Comparison of ENCODE assay signal across 11 cellular contexts in the genomic region with DNA sequence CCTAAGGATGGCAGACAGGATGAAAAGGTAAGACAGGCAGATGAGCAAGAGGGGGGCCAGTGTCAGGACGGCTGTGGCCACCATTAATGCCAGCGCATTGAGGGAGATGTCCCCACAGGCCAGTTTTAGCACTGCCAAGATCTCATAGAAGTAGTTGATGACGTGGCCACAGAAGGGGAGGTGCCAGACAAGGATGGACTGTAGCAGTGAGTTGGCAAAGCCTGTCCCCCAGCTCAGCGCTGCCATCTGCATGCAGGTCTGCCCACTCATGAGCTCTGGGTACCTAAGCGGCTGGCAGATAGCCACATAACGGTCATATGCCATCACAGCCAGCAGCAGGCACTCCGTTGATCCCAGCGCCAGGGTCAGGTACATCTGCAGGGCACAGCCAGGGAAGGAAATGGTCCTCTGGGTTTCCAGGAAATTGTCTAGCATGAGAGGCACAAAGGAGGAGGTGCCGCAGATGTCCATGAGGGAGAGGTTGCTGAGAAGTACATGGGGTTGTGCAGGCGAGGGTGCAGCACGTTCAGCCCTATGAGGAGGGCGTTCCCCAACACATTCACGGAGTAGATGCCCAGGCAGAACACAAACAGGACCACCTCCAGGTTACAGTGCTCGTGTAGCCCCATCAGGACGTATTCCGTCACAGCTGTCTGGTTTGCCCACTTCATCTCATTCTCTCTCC. TPM values are rescaled to one million over a fixed set of nuclear protein-coding genes. Genes with fewer than 3 reads are reported as not detected.
DNase-seq lines count a peak whose midpoint lies in the region; ATAC-seq and TF ChIP-seq lines count a peak whose summit lies in the region.
"Had no signal": no experiment of that assay in that cellular context is flagged by ENCODE, and none has a peak within 500 bp of the region (broad histone marks: within the 10 kb centered on the region; RNA-seq: fewer than 3 reads in every experiment).

No MANE protein-coding gene starts in this region.

- TF ChIP-seq RAD21 in SK-N-SH (IDR thresholded peaks at IDR 0.05; ENCODE audit: low read length) = no peak

- H3K4me1 ChIP-seq in breast epithelium = no peaks in the 10 kb centered on the region
- peaks cover 0 to 9% of the 10 kb centered on the region in 2 experiments; a peak in 1 of 4 replicates for H3K4me1 ChIP-seq in SK-N-SH (ENCODE audit: control insufficient read depth in 1 of 2, insufficient read depth in 2 of 2, low read depth in 1 of 2, low read length in 1 of 2)
- H3K4me1 ChIP-seq in right atrium auricular region = peaks cover 0 to 5% of the 10 kb centered on the region in 2 donors
- peaks cover 13% of the 10 kb centered on the region for H3K4me1 ChIP-seq in vagina
- no peaks in the 10 kb centered on the region for H3K4me1 ChIP-seq in neural progenitor cell

- POLR2A ChIA-PET in MCF 10A (lab: Yijun Ruan, JAX) (no interaction called here), SK-N-SH (lab: Yijun Ruan, JAX) (no interaction called here)

- no peak overlapping the region for H3K27ac Mint-ChIP-seq in MCF 10A (ENCODE audit: low read depth, unreplicated experiment)
- H3K27ac Mint-ChIP-seq in neural progenitor cell = no peak overlapping the region
- H3K27ac Mint-ChIP-seq: CD8-positive, alpha-beta T cell had no signal

- H3K79me2 ChIP-seq in SK-N-SH (ENCODE audit: insufficient read depth) (no peaks in the 10 kb centered on the region), neural progenitor cell (ENCODE audit: low read depth) (no peaks in the 10 kb centered on the region)

- CTCF ChIA-PET in MCF 10A (lab: Yijun Ruan, JAX) (interaction anchor here (0.7 to 1.2 kb wide), 3 partner anchors 14 to 52 kb away, joined by 3 to 5 read pairs (median 3); no protein-coding TSS in a partner anchor), SK-N-SH (lab: Yijun Ruan, JAX) (interaction anchor here (1.0 to 4.9 kb wide), 7 partner anchors 12 to 70 kb away, joined by 3 to 25 read pairs (median 7); no protein-coding TSS in a partner anchor)

- H3K27me3 ChIP-seq in breast epithelium (peaks cover 0 to 4% of the 10 kb centered on the region in 2 donors), SK-N-SH (ENCODE audit: insufficient read depth) (no peaks in the 10 kb centered on the region; the same call in 1 of the 2 replicates), right atrium auricular region (no peaks in the 10 kb centered on the region), vagina (no peaks in the 10 kb centered on the region), neural progenitor cell (peaks cover 4% of the 10 kb centered on the region)

- H3K36me3 Mint-ChIP-seq in MCF 10A (ENCODE audit: insufficient read depth, unreplicated experiment) (peaks cover 4% of the 10 kb centered on the region), neural progenitor cell (peaks cover 2% of the 10 kb centered on the region)
- H3K36me3 Mint-ChIP-seq: CD8-positive, alpha-beta T cell had no signal

- intact Hi-C loops in MCF 10A (cut with micrococcal nuclease) = no loop called here
- intact Hi-C loops in breast epithelium (cut with DNase I; ENCODE audit: low total_unique reads) = no loop called here
- intact Hi-C loops in vagina (cut with DNase I) = no loop called here

- no peaks in the 10 kb centered on the region for H4K20me1 ChIP-seq in SK-N-SH (ENCODE audit: insufficient read depth)
- no peaks in the 10 kb centered on the region for H4K20me1 ChIP-seq in neural progenitor cell (ENCODE audit: low read depth)

- H3K9ac ChIP-seq in SK-N-SH (no peak overlapping the region), neural progenitor cell (no peak overlapping the region)

- WGBS in SK-N-SH (ENCODE audit: low lambda C conversion rate) = 54% methylated on average over 15 of the region's 16 CpGs

- no peak overlapping the region for H3K4me3 Mint-ChIP-seq in MCF 10A (ENCODE audit: unreplicated experiment)
- no peak overlapping the region for H3K4me3 Mint-ChIP-seq in neural progenitor cell
- H3K4me3 Mint-ChIP-seq: CD8-positive, alpha-beta T cell had no signal

- H3K36me3 ChIP-seq in breast epithelium = no peaks in the 10 kb centered on the region
- no peaks in the 10 kb centered on the region for H3K36me3 ChIP-seq in SK-N-SH (replicated peaks in 1 of 2; ENCODE audit: control insufficient read depth in 1 of 2, insufficient read depth in 2 of 2, low read length in 1 of 2)
- H3K36me3 ChIP-seq in right atrium auricular region = no peaks in the 10 kb centered on the region
- no peaks in the 10 kb centered on the region for H3K36me3 ChIP-seq in vagina
- H3K36me3 ChIP-seq in neural progenitor cell = no peaks in the 10 kb centered on the region

- no peaks in the 10 kb centered on the region for H3F3A ChIP-seq in SK-N-SH (replicated peaks; ENCODE audit: insufficient read depth)
- H3F3A ChIP-seq in neural progenitor cell (ENCODE audit: low read depth) = no peaks in the 10 kb centered on the region

- BruUV-seq in MCF 10A (replicated peaks; lab: Mats Ljungman, UMichigan) = no TSS peak

- no peak overlapping the region for H3K4me2 ChIP-seq in SK-N-SH
- no peak overlapping the region for H3K4me2 ChIP-seq in neural progenitor cell
- H3K4me2 ChIP-seq: PC-9 had no signal

- peaks cover 47% of the 10 kb centered on the region for H3K27me3 Mint-ChIP-seq in MCF 10A (ENCODE audit: insufficient read depth, unreplicated experiment)
- peaks cover 13% of the 10 kb centered on the region for H3K27me3 Mint-ChIP-seq in neural progenitor cell (ENCODE audit: insufficient read depth, low read depth)

- H3K4me3 ChIP-seq in breast epithelium (no peak overlapping the region), SK-N-SH (ENCODE audit: low read depth in 2 of 2, low read length in 1 of 2) (no peak overlapping the region), right atrium auricular region (no peak overlapping the region), vagina (no peak overlapping the region), neural progenitor cell (no peak overlapping the region)
- H3K4me3 ChIP-seq: PC-9 had no signal

- TF ChIP-seq POLR2A in breast epithelium (IDR thresholded peaks at IDR 0.05) = no peak
- no peak for TF ChIP-seq POLR2A in vagina (IDR thresholded peaks at IDR 0.05)

- no peaks in the 10 kb centered on the region for H3K9me2 ChIP-seq in SK-N-SH

- TF ChIP-seq CTCF in MCF 10A (IDR thresholded peaks at IDR 0.05; ENCODE audit: unreplicated experiment) (no peak), breast epithelium (IDR thresholded peaks at IDR 0.05) (no peak), SK-N-SH (IDR thresholded peaks at IDR 0.05) (no peak), right atrium auricular region (IDR thresholded peaks at IDR 0.05) (no peak), vagina (IDR thresholded peaks at IDR 0.05) (no peak), neural progenitor cell (IDR thresholded peaks at IDR 0.05) (no peak)

- H3K9me3 Mint-ChIP-seq in MCF 10A (ENCODE audit: unreplicated experiment) (no peaks in the 10 kb centered on the region), neural progenitor cell (no peaks in the 10 kb centered on the region)
- H3K9me3 Mint-ChIP-seq: CD8-positive, alpha-beta T cell had no signal

- H3K9me3 ChIP-seq in breast epithelium (no peaks in the 10 kb centered on the region), SK-N-SH (no peaks in the 10 kb centered on the region), right atrium auricular region (no peaks in the 10 kb centered on the region), vagina (no peaks in the 10 kb centered on the region), neural progenitor cell (ENCODE audit: low read depth) (no peaks in the 10 kb centered on the region)

- H2AFZ ChIP-seq in SK-N-SH (ENCODE audit: low read depth) = no peak overlapping the region
- H2AFZ ChIP-seq in neural progenitor cell (replicated peaks) = no peak overlapping the region
- H2AFZ ChIP-seq: PC-9 had no signal

- ATAC-seq in GM19452 (IDR thresholded peaks at IDR 0.05; ENCODE audit: unreplicated experiment) = no peak
- ATAC-seq: CD8-positive, alpha-beta T cell had no signal

- DNase-seq in MCF 10A (ENCODE audit: unreplicated experiment) = peak; percentile 4
- no peak for DNase-seq in breast epithelium (ENCODE audit: low spot score in 2 of 2)
- peak; percentile 51 for DNase-seq in SK-N-SH
- peak; percentile 59 for DNase-seq in right atrium auricular region (ENCODE audit: low spot score)
- DNase-seq in vagina (ENCODE audit: extremely low spot score in 2 of 2) = peak; percentile 80 to 81
- no peak for DNase-seq in islet precursor cell
- no peak for DNase-seq in neural progenitor cell (ENCODE audit: low spot score)
- DNase-seq: PC-9 had no signal

- no peaks in the 10 kb centered on the region for H3K4me1 Mint-ChIP-seq in MCF 10A (ENCODE audit: insufficient read depth, unreplicated experiment)
- no peaks in the 10 kb centered on the region for H3K4me1 Mint-ChIP-seq in neural progenitor cell

- no peak for TF ChIP-seq EP300 in SK-N-SH (IDR thresholded peaks at IDR 0.05; ENCODE audit: borderline replicate concordance in 1 of 2, low read depth in 1 of 2, low read length in 1 of 2)

- H3K27ac ChIP-seq in breast epithelium (no peak overlapping the region), SK-N-SH (ENCODE audit: low read depth in 2 of 2, low read length in 1 of 2) (no peak overlapping the region), right atrium auricular region (no peak overlapping the region), vagina (no peak overlapping the region), neural progenitor cell (no peak overlapping the region)
- H3K27ac ChIP-seq: PC-9 had no signal

RNA-seq across cellular contexts. Expression of a gene that starts 10.7 kb away (rescaled TPM):
- total RNA-seq in MCF 10A (2022) (not detected in 2 replicates), breast epithelium (not detected), right atrium auricular region (not detected), vagina (not detected), neural progenitor cell (ENCODE audit: low replicate concordance) (not detected in 2 replicates)
- not detected in 2 replicates for polyA plus RNA-seq in SK-N-SH (2012; rRNA removed)
- not detected in 2 replicates for polyA plus RNA-seq in SK-N-SH (2012; cell fraction: cytosol; rRNA removed)
- not detected in 2 replicates for polyA plus RNA-seq in SK-N-SH (2012; cell fraction: nucleus; rRNA removed)
- total RNA-seq: CD8-positive, alpha-beta T cell; PC-9 had no signal
- polyA plus RNA-seq: esophagus had no signal

RNA-seq across cellular contexts. Expression of a gene that starts 30.4 kb away (rescaled TPM):
- total RNA-seq in MCF 10A (2022) (4.6 and 7.0 TPM in 2 replicates), breast epithelium (1 to 10 TPM; 4.9 to 7.9 (median 6.7) TPM), right atrium auricular region (10 to 100 TPM; 10.3 TPM), vagina (11.3 TPM), neural progenitor cell (ENCODE audit: low replicate concordance) (4.8 and 11.2 TPM in 2 replicates)
- 5.3 and 5.8 TPM in 2 replicates for polyA plus RNA-seq in SK-N-SH (2012; rRNA removed)
- 3.3 and 4.5 TPM in 2 replicates for polyA plus RNA-seq in SK-N-SH (2012; cell fraction: cytosol; rRNA removed)
- polyA plus RNA-seq in SK-N-SH (2012; cell fraction: nucleus; rRNA removed) = 22.3 and 32.3 TPM in 2 replicates

RNA-seq across cellular contexts. Expression of a gene that starts 30.9 kb away (rescaled TPM):
- total RNA-seq in MCF 10A (2022) (not detected in 2 replicates), breast epithelium (under 1 TPM in 1 of 3 donors, not detected in 2; 0.15 TPM), right atrium auricular region (not detected), vagina (not detected), neural progenitor cell (ENCODE audit: low replicate concordance) (not detected in 2 replicates)
- not detected in 2 replicates for polyA plus RNA-seq in SK-N-SH (2012; rRNA removed)
- polyA plus RNA-seq in SK-N-SH (2012; cell fraction: cytosol; rRNA removed) = not detected in 2 replicates
- polyA plus RNA-seq in SK-N-SH (2012; cell fraction: nucleus; rRNA removed) = not detected in 2 replicates
- total RNA-seq: CD8-positive, alpha-beta T cell; PC-9 had no signal
- polyA plus RNA-seq: esophagus had no signal

RNA-seq across cellular contexts. Expression of a gene that starts 44.6 kb away (rescaled TPM):
- 45.4 and 48.2 TPM in 2 replicates for total RNA-seq in MCF 10A (2022)
- 10 to 100 TPM; 25.0 to 55.7 (median 32.1) TPM for total RNA-seq in breast epithelium
- 39.9 and 57.2 TPM in 2 replicates for polyA plus RNA-seq in SK-N-SH (2012; rRNA removed)
- 35.2 and 41.2 TPM in 2 replicates for polyA plus RNA-seq in SK-N-SH (2012; cell fraction: cytosol; rRNA removed)
- polyA plus RNA-seq in SK-N-SH (2012; cell fraction: nucleus; rRNA removed) = 27.9 and 45.0 TPM in 2 replicates
- 10 to 100 TPM; 31.3 to 35.0 TPM for total RNA-seq in right atrium auricular region
- 24.1 TPM for total RNA-seq in vagina
- total RNA-seq in neural progenitor cell (ENCODE audit: low replicate concordance) = 21.8 and 35.9 TPM in 2 replicates

RNA-seq across cellular contexts. Expression of a gene that starts 46.5 kb away (rescaled TPM):
- total RNA-seq in MCF 10A (2022) (4.4 and 6.0 TPM in 2 replicates), breast epithelium (10 to 100 TPM in 2 of 3 donors, 1 to 10 TPM in 1; 3.4 to 16.0 (median 12.8) TPM), right atrium auricular region (10 to 100 TPM in 1 of 2 donors, 1 to 10 TPM in 1; 4.9 to 12.5 TPM), vagina (5.4 TPM), neural progenitor cell (ENCODE audit: low replicate concordance) (not detected in 2 replicates)
- polyA plus RNA-seq in SK-N-SH (2012; rRNA removed) = 2.0 and 3.0 TPM in 2 replicates
- polyA plus RNA-seq in SK-N-SH (2012; cell fraction: cytosol; rRNA removed) = 1.9 and 2.0 TPM in 2 replicates
- polyA plus RNA-seq in SK-N-SH (2012; cell fraction: nucleus; rRNA removed) = 1.5 and 2.7 TPM in 2 replicates
- total RNA-seq: CD8-positive, alpha-beta T cell had no signal

Comparison
In these comparisons a context has a peak if more than half of its experiments do, and no peak if none do; other contexts are left out.
1. DNase-seq: peak in MCF 10A (single experiment), SK-N-SH (single experiment), right atrium auricular region (single experiment) and vagina (2 of 2); none in breast epithelium (0 of 2), islet precursor cell (single experiment) and neural progenitor cell (single experiment).